1 cellular context compared by ENCODE assay signal in genomic region chrX:29110041-29110440, GRCh38.
TF ChIP-seq lines count a peak whose summit lies in the region.

No MANE protein-coding gene starts in this region.

TF ChIP-seq in H1, 55 proteins besides CTCF, POLR2A, EP300 and RAD21 (continued from another document):
- TF ChIP-seq, protein P1, sequence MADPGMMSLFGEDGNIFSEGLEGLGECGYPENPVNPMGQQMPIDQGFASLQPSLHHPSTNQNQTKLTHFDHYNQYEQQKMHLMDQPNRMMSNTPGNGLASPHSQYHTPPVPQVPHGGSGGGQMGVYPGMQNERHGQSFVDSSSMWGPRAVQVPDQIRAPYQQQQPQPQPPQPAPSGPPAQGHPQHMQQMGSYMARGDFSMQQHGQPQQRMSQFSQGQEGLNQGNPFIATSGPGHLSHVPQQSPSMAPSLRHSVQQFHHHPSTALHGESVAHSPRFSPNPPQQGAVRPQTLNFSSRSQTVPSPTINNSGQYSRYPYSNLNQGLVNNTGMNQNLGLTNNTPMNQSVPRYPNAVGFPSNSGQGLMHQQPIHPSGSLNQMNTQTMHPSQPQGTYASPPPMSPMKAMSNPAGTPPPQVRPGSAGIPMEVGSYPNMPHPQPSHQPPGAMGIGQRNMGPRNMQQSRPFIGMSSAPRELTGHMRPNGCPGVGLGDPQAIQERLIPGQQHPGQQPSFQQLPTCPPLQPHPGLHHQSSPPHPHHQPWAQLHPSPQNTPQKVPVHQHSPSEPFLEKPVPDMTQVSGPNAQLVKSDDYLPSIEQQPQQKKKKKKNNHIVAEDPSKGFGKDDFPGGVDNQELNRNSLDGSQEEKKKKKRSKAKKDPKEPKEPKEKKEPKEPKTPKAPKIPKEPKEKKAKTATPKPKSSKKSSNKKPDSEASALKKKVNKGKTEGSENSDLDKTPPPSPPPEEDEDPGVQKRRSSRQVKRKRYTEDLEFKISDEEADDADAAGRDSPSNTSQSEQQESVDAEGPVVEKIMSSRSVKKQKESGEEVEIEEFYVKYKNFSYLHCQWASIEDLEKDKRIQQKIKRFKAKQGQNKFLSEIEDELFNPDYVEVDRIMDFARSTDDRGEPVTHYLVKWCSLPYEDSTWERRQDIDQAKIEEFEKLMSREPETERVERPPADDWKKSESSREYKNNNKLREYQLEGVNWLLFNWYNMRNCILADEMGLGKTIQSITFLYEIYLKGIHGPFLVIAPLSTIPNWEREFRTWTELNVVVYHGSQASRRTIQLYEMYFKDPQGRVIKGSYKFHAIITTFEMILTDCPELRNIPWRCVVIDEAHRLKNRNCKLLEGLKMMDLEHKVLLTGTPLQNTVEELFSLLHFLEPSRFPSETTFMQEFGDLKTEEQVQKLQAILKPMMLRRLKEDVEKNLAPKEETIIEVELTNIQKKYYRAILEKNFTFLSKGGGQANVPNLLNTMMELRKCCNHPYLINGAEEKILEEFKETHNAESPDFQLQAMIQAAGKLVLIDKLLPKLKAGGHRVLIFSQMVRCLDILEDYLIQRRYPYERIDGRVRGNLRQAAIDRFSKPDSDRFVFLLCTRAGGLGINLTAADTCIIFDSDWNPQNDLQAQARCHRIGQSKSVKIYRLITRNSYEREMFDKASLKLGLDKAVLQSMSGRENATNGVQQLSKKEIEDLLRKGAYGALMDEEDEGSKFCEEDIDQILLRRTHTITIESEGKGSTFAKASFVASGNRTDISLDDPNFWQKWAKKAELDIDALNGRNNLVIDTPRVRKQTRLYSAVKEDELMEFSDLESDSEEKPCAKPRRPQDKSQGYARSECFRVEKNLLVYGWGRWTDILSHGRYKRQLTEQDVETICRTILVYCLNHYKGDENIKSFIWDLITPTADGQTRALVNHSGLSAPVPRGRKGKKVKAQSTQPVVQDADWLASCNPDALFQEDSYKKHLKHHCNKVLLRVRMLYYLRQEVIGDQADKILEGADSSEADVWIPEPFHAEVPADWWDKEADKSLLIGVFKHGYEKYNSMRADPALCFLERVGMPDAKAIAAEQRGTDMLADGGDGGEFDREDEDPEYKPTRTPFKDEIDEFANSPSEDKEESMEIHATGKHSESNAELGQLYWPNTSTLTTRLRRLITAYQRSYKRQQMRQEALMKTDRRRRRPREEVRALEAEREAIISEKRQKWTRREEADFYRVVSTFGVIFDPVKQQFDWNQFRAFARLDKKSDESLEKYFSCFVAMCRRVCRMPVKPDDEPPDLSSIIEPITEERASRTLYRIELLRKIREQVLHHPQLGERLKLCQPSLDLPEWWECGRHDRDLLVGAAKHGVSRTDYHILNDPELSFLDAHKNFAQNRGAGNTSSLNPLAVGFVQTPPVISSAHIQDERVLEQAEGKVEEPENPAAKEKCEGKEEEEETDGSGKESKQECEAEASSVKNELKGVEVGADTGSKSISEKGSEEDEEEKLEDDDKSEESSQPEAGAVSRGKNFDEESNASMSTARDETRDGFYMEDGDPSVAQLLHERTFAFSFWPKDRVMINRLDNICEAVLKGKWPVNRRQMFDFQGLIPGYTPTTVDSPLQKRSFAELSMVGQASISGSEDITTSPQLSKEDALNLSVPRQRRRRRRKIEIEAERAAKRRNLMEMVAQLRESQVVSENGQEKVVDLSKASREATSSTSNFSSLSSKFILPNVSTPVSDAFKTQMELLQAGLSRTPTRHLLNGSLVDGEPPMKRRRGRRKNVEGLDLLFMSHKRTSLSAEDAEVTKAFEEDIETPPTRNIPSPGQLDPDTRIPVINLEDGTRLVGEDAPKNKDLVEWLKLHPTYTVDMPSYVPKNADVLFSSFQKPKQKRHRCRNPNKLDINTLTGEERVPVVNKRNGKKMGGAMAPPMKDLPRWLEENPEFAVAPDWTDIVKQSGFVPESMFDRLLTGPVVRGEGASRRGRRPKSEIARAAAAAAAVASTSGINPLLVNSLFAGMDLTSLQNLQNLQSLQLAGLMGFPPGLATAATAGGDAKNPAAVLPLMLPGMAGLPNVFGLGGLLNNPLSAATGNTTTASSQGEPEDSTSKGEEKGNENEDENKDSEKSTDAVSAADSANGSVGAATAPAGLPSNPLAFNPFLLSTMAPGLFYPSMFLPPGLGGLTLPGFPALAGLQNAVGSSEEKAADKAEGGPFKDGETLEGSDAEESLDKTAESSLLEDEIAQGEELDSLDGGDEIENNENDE (IDR thresholded peaks at IDR 0.05; ENCODE audit: insufficient replicate concordance, low read length), result no peak
- TF ChIP-seq SIRT6 (IDR thresholded peaks at IDR 0.05; ENCODE audit: low read length) (no peak), EGR1 (IDR thresholded peaks at IDR 0.05; ENCODE audit: borderline replicate concordance, low read depth, low read length) (no peak), TBP (IDR thresholded peaks at IDR 0.05; ENCODE audit: low read depth, low read length) (no peak), HDAC6 (IDR thresholded peaks at IDR 0.05; ENCODE audit: low read depth, low read length) (no peak), BCL11A (IDR thresholded peaks at IDR 0.05; ENCODE audit: low read depth in 2 of 2, low read length in 2 of 2) (no peak), RBBP5 (IDR thresholded peaks at IDR 0.05; ENCODE audit: borderline replicate concordance, low read depth, low read length) (no peak)
TF ChIP-seq in H1: peak in this region for 0.
